23 cellular contexts compared by ENCODE assay signal in the genomic region with DNA sequence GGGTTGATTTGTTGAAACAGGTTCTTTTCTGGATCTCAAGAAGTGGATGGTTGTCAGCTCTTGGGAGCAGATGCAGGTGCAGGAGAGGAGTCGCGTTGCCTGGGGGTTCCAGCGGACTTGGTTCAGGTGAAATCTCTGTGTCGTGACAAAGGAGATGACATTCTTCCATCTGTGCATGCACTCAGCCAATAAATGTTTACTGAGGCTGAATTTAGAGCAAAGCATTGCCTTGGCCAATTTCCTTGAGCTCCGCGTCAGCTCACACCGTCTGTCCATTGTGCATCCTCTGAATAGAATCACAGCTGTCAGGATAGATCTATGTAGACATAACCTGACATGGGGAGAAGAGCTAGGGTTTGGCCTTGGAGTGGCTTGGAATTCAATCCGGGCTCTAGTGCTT.
"Had no signal": no experiment of that assay in that cellular context is flagged by ENCODE, and none has a peak within 500 bp of the region (broad histone marks: within the 10 kb centered on the region; RNA-seq: fewer than 3 reads in every experiment).

No MANE protein-coding gene starts in this region.

- DNase-seq: activated CD4-positive, alpha-beta T cell treated with anti-CD3 and anti-CD28 coated beads for 1 hour; activated CD4-positive, alpha-beta T cell treated with anti-CD3 and anti-CD28 coated beads, Interleukin-2, amount 50 U/mL, for 1 hour; activated CD8-positive, alpha-beta T cell treated with anti-CD3 and anti-CD28 coated beads for 36 hours; activated naive CD4-positive, alpha-beta T cell; activated T-cell treated with anti-CD3 and anti-CD28 coated beads, Interleukin-2, amount 50 U/mL, for 4 hours; colonic mucosa; effector CD8-positive, alpha-beta T cell; esophagus squamous epithelium; foreskin melanocyte; heart right ventricle; left lung; lower lobe of right lung; mesenchymal stem cell; ovary; small intestine; stimulated activated CD4-positive, alpha-beta T cell treated with anti-CD3 and anti-CD28 coated beads, Interleukin-4, amount 100 ng/mL, for 24 hours; T-helper 17 cell; T1000 had no signal

- ATAC-seq: activated CD8-positive, alpha-beta T cell treated with anti-CD3 and anti-CD28 coated beads for 36 hours; activated naive CD4-positive, alpha-beta T cell treated with anti-CD3 and anti-CD28 coated beads, Interleukin-2, amount 50 U/mL, for 72 hours; activated T-cell treated with anti-CD3 and anti-CD28 coated beads, Interleukin-2, amount 50 U/mL, for 4 hours; activated T-helper 17 cell treated with anti-CD3 and anti-CD28 coated beads, Interleukin-2, amount 50 U/mL, for 72 hours; heart right ventricle; left lung; lower lobe of right lung; sciatic nerve; stimulated activated effector memory CD8-positive, alpha-beta T cell treated with anti-CD3 and anti-CD28 coated beads, Interleukin-12 subunit alpha, Interleukin-12 subunit beta, amount 100 ng/mL, for 72 hours; T-helper 17 cell; WTC11 had no signal
